ENCODE assay signal across 8 cellular contexts in genomic region chr17:81859906-81860755, GRCh38. TPM values are rescaled to one million over a fixed set of nuclear protein-coding genes. Genes with fewer than 3 reads are reported as not detected.
DNase-seq lines count a peak whose midpoint lies in the region; ATAC-seq and TF ChIP-seq lines count a peak whose summit lies in the region.

Gene P4HB, minus strand, starts transcription at chr17:81860535. Its CDS starts 64 bp downstream, at chr17:81860471.

- TF ChIP-seq CTCF in HEK293 (tag by site-specific recombination; IDR thresholded peaks at IDR 0.05), result no peak
- no peak for TF ChIP-seq CTCF in SU-DHL-6 (IDR thresholded peaks at IDR 0.05; ENCODE audit: insufficient read depth, low read length, poor library complexity, severe bottlenecking)

- peak within 1 kb of the TSS; percentile 85 for H3K4me2 ChIP-seq in SU-DHL-6 (ENCODE audit: low read depth, low read length, poor library complexity, severe bottlenecking)

- ATAC-seq in naive B cell (ENCODE audit: low read depth in 2 of 2), result peak; percentile 7 to 8
- no peak for ATAC-seq in aorta (ENCODE audit: low FRiP score)

- peak within 1 kb of the TSS; percentile 97 to 99 (median 98) for H3K27ac Mint-ChIP-seq in naive B cell

- H3K4me3 ChIP-seq in HEK293 (ENCODE audit: low read depth, low read length), result peak within 1 kb of the TSS; percentile 92
- H3K4me3 ChIP-seq in SU-DHL-6 (ENCODE audit: insufficient read depth, low read length, poor library complexity, severe bottlenecking), result peak within 1 kb of the TSS; percentile 87
- peak within 1 kb of the TSS; percentile 93 to 99 for H3K4me3 ChIP-seq in aorta (ENCODE audit: low read length in 2 of 2)

- H3K79me2 ChIP-seq in SU-DHL-6 (ENCODE audit: insufficient read depth, low read length), result peaks cover 59% of the 10 kb centered on the region

- POLR2A ChIA-PET in HEK293 (lab: Yijun Ruan, JAX), result interaction anchor here (0.6 to 1.1 kb wide), 14 partner anchors 10 to 177 kb away, joined by 3 to 17 read pairs (median 4); partner anchors contain the start of genes ARHGDIA, ARL16, DCXR and HGS

- peak within 1 kb of the TSS; percentile 86 to 94 (median 92) for H3K4me3 Mint-ChIP-seq in naive B cell

- H2AFZ ChIP-seq in SU-DHL-6 (ENCODE audit: low read depth, low read length, severe bottlenecking), result no peak within 1 kb of the TSS

- H3K9me3 Mint-ChIP-seq in naive B cell, result no peaks in the 10 kb centered on the region

- H3F3A ChIP-seq in SU-DHL-6 (ENCODE audit: insufficient read depth), result peaks cover 4% of the 10 kb centered on the region; the same call in 1 of the 2 replicates

- no peaks in the 10 kb centered on the region for H3K27me3 ChIP-seq in SU-DHL-6 (ENCODE audit: low read length)
- H3K27me3 ChIP-seq in aorta (ENCODE audit: control insufficient read depth in 1 of 2, insufficient read depth in 2 of 2, low read length in 1 of 2), result peaks cover 0 to 2% of the 10 kb centered on the region in 2 donors

- WGBS in aorta, 2 donors, result 0 to 1% methylated on average over 93 to 95 of the region's 95 CpGs

- H3K9me2 ChIP-seq in SU-DHL-6 (replicated peaks; ENCODE audit: insufficient read depth, low read length), result no peaks in the 10 kb centered on the region

- DNase-seq in Daoy (ENCODE audit: low read depth) (no peak), naive B cell (no peak), aorta (peak in 1 of 2 donors; percentile 99), putamen (ENCODE audit: low spot score) (no peak), NCI-H187 (lab: John Stamatoyannopoulos, UW) (no peak)

- peaks cover 7% of the 10 kb centered on the region for H3K4me1 ChIP-seq in HEK293 (ENCODE audit: control insufficient read depth, insufficient read depth, low read length)
- H3K4me1 ChIP-seq in aorta (ENCODE audit: control insufficient read depth in 1 of 2, insufficient read depth in 2 of 2, low read length in 2 of 2), result peaks cover 3 to 4% of the 10 kb centered on the region in 2 donors

- H4K20me1 ChIP-seq in SU-DHL-6 (ENCODE audit: low read depth, low read length), result 0 out of 2 replicates have a peak, but pooled peaks cover 3% of the 10 kb centered on the region

- H3K9ac ChIP-seq in SU-DHL-6 (ENCODE audit: low read length), result peak within 1 kb of the TSS; percentile 92

- peaks cover 0 to 7% of the 10 kb centered on the region in 2 donors for H3K36me3 Mint-ChIP-seq in naive B cell

- no peaks in the 10 kb centered on the region for H3K27me3 Mint-ChIP-seq in naive B cell

- CTCF ChIA-PET in HEK293 (lab: Yijun Ruan, JAX), result interaction anchor here (0.6 to 1.7 kb wide), 6 partner anchors 10 to 147 kb away, joined by 3 to 4 read pairs (median 4); no protein-coding TSS in a partner anchor

- no peaks in the 10 kb centered on the region for H3K9me3 ChIP-seq in HEK293 (ENCODE audit: control insufficient read depth, insufficient read depth, low read depth, low read length)
- no peaks in the 10 kb centered on the region for H3K9me3 ChIP-seq in SU-DHL-6 (ENCODE audit: insufficient read depth, low read length)
- no peaks in the 10 kb centered on the region for H3K9me3 ChIP-seq in aorta (ENCODE audit: control insufficient read depth, low read length)

- peaks cover 41 to 73% of the 10 kb centered on the region in 2 experiments for H3K36me3 ChIP-seq in HEK293 (ENCODE audit: control insufficient read depth in 2 of 2, insufficient read depth in 1 of 2, low read length in 2 of 2)
- peaks cover 5% of the 10 kb centered on the region for H3K36me3 ChIP-seq in SU-DHL-6 (ENCODE audit: low read length)
- peaks cover 0 to 1% of the 10 kb centered on the region in 2 donors for H3K36me3 ChIP-seq in aorta (ENCODE audit: control insufficient read depth in 1 of 2, insufficient read depth in 2 of 2, low read length in 1 of 2)

- in situ Hi-C loops in endometrial microvascular endothelial cells (cut with HindIII; ENCODE audit: inconsistent ontology term, low pct_unique_long_range_greater_than_20kb, low sequenced_read_pairs), result no loop called here

- intact Hi-C loops in aorta (cut with DNase I), result loop anchor here in 1 of 2 donors (5.0 kb wide), 1 partner anchor 38 kb away; no protein-coding TSS in a partner anchor

- H3K27ac ChIP-seq in HEK293 (ENCODE audit: extremely low read depth, low read depth, low read length) (peak within 1 kb of the TSS; percentile 90), SU-DHL-6 (ENCODE audit: low read depth, low read length) (peak within 1 kb of the TSS; percentile 54), aorta (ENCODE audit: low read depth in 1 of 2, low read length in 2 of 2) (peak within 1 kb of the TSS; percentile 46 to 80)

- H3K4me1 Mint-ChIP-seq in naive B cell, result peaks cover 17 to 49% (median 41%) of the 10 kb centered on the region in 3 donors

TF ChIP-seq in HEK293, 187 proteins besides CTCF, POLR2A, EP300 and RAD21 (continues in another document):
- TF ChIP-seq PRDM2 (tag by site-specific recombination; IDR thresholded peaks at IDR 0.05; ENCODE audit: borderline replicate concordance) (no peak), ZNF621 (tag by site-specific recombination; IDR thresholded peaks at IDR 0.05) (no peak), ZSCAN30 (tag by site-specific recombination; IDR thresholded peaks at IDR 0.05) (peak; percentile 35; the same call in 1 of the 2 replicates), GLI4 (tag by site-specific recombination; IDR thresholded peaks at IDR 0.05) (no peak), GLI2 (tag by site-specific recombination; IDR thresholded peaks at IDR 0.05; ENCODE audit: borderline replicate concordance, low read depth) (no peak), ZNF701 (tag by site-specific recombination; IDR thresholded peaks at IDR 0.05) (no peak), ZNF155 (tag by site-specific recombination; IDR thresholded peaks at IDR 0.05) (no peak), PRDM4 (tag by site-specific recombination; IDR thresholded peaks at IDR 0.05) (no peak), ZNF10 (tag by site-specific recombination; IDR thresholded peaks at IDR 0.05) (no peak), HOXD13 (CRISPR knock-in tag; IDR thresholded peaks at IDR 0.05; ENCODE audit: borderline replicate concordance) (no peak), TRIM28 (IDR thresholded peaks at IDR 0.05; ENCODE audit: borderline replicate concordance, low read length) (no peak), ZNF19 (tag by site-specific recombination; IDR thresholded peaks at IDR 0.05; ENCODE audit: low read depth) (no peak)

RNA-seq across cellular contexts. Expression of gene P4HB, which starts in this region (rescaled TPM):
- total RNA-seq in Daoy (2014; rRNA removed; shearing (Covaris generic)), result 1,181 and 1,293 TPM in 2 replicates
- 1,412 TPM for total RNA-seq in endometrial microvascular endothelial cells (ENCODE audit: inconsistent ontology term)
- polyA plus RNA-seq in naive B cell (ENCODE audit: low read depth in 6 of 6), result 100 to 1,000 TPM; 139 to 192 (median 158) TPM
- total RNA-seq in aorta, result 100 to 1,000 TPM; 407 to 436 TPM
- 100 to 1,000 TPM; 275 to 537 TPM for polyA plus RNA-seq in aorta
